In genomic region chr3:183180105-183180763, GRCh38 we compare ENCODE assay signal across 10 cellular contexts. TPM values are rescaled to one million over a fixed set of nuclear protein-coding genes. Genes with fewer than 3 reads are reported as not detected.
A peak's percentile ranks its signal among the peaks of the same experiment; 100 is the strongest.
DNase-seq lines count a peak whose midpoint lies in the region; ATAC-seq lines count a peak whose summit lies in the region.
"Had no signal": no experiment of that assay in that cellular context is flagged by ENCODE, and none has a peak within 500 bp of the region (broad histone marks: within the 10 kb centered on the region; RNA-seq: fewer than 3 reads in every experiment).

No MANE protein-coding gene starts in this region.

- POLR2A ChIA-PET in activated CD4-positive, alpha-beta T cell treated with anti-CD3 and anti-CD28 coated beads for 36 hours (lab: Charles Lee): no interaction called here
- POLR2A ChIA-PET in T-cell (lab: Charles Lee): no interaction called here

- no peaks in the 10 kb centered on the region for H3K9me3 Mint-ChIP-seq in activated CD4-positive, alpha-beta T cell treated with anti-CD3 and anti-CD28 coated beads for 36 hours (ENCODE audit: low read depth)
- H3K9me3 Mint-ChIP-seq in T-cell: no peaks in the 10 kb centered on the region

- ATAC-seq in activated CD4-positive, alpha-beta T cell treated with anti-CD3 and anti-CD28 coated beads for 36 hours: no peak
- no peak for ATAC-seq in T-cell (replicated peaks in 1 of 4)
- no peak for ATAC-seq in GM19328 (IDR thresholded peaks at IDR 0.05; ENCODE audit: unreplicated experiment)

- intact Hi-C loops in activated CD4-positive, alpha-beta T cell treated with anti-CD3 and anti-CD28 coated beads for 36 hours (cut with DNase I, micrococcal nuclease): loop anchor here in 1 of 2 experiments (10.0 kb wide), 1 partner anchor 585 kb away; no protein-coding TSS in a partner anchor

- CTCF ChIA-PET in activated CD4-positive, alpha-beta T cell treated with anti-CD3 and anti-CD28 coated beads for 36 hours (lab: Charles Lee): interaction anchor here (1.5 to 3.4 kb wide), 2 partner anchors 58 to 204 kb away, joined by 5 to 18 read pairs; no protein-coding TSS in a partner anchor
- CTCF ChIA-PET in T-cell (lab: Charles Lee): no interaction called here

- peaks cover 25% of the 10 kb centered on the region for H3K27me3 Mint-ChIP-seq in activated CD4-positive, alpha-beta T cell treated with anti-CD3 and anti-CD28 coated beads for 36 hours
- peaks cover 26 to 33% of the 10 kb centered on the region in 2 donors for H3K27me3 Mint-ChIP-seq in T-cell

- H3K36me3 Mint-ChIP-seq in activated CD4-positive, alpha-beta T cell treated with anti-CD3 and anti-CD28 coated beads for 36 hours (ENCODE audit: low read depth): no peaks in the 10 kb centered on the region
- H3K36me3 Mint-ChIP-seq in T-cell: no peaks in the 10 kb centered on the region

- no peak for DNase-seq in activated CD4-positive, alpha-beta T cell treated with anti-CD3 and anti-CD28 coated beads for 36 hours
- DNase-seq in activated CD4-positive, alpha-beta T cell treated with anti-CD3 and anti-CD28 coated beads, Interleukin-2, amount 50 U/mL, for 1 hour: no peak
- DNase-seq in T-cell (no peak), foreskin melanocyte (peak; percentile 50), retina (peak; percentile 76), midbrain (lab: John Stamatoyannopoulos, UW) (no peak), NCI-H510A (lab: John Stamatoyannopoulos, UW) (no peak)
- DNase-seq: activated CD4-positive, CD25-positive, alpha-beta regulatory T cell treated with anti-CD3 and anti-CD28 coated beads, Interleukin-2, amount 50 U/mL, for 72 hours had no signal

- peaks cover 10% of the 10 kb centered on the region for H3K4me1 Mint-ChIP-seq in activated CD4-positive, alpha-beta T cell treated with anti-CD3 and anti-CD28 coated beads for 36 hours
- peaks cover 5 to 15% (median 15%) of the 10 kb centered on the region in 3 donors for H3K4me1 Mint-ChIP-seq in T-cell

- H3K27ac Mint-ChIP-seq in activated CD4-positive, alpha-beta T cell treated with anti-CD3 and anti-CD28 coated beads for 36 hours: no peak overlapping the region
- no peak overlapping the region for H3K27ac Mint-ChIP-seq in T-cell

- peak overlapping the region; percentile 7 for H3K4me3 Mint-ChIP-seq in activated CD4-positive, alpha-beta T cell treated with anti-CD3 and anti-CD28 coated beads for 36 hours
- peak overlapping the region; percentile 22 to 77 (median 62) for H3K4me3 Mint-ChIP-seq in T-cell

RNA-seq across cellular contexts. Expression of gene LAMP3, which starts 17.7 kb away (rescaled TPM):
- total RNA-seq in activated CD4-positive, alpha-beta T cell treated with anti-CD3 and anti-CD28 coated beads for 36 hours: 10 to 100 TPM; 10.3 to 17.2 TPM
- total RNA-seq in T-cell: 1 to 10 TPM in 4 of 5 donors, under 1 TPM in 1; 0.72 to 3.4 (median 2.4) TPM
- total RNA-seq: RPMI7951 had no signal

Comparison
In these comparisons a context has a peak if more than half of its experiments do, and no peak if none do; other contexts are left out.
1. DNase-seq: peak in foreskin melanocyte (single experiment) and retina (single experiment); none in activated CD4-positive, alpha-beta T cell treated with anti-CD3 and anti-CD28 coated beads for 36 hours (single experiment), activated CD4-positive, alpha-beta T cell treated with anti-CD3 and anti-CD28 coated beads, Interleukin-2, amount 50 U/mL, for 1 hour (single experiment), T-cell (0 of 34), midbrain (single experiment) and NCI-H510A (single experiment).